9 cellular contexts compared by ENCODE assay signal in genomic region chr18:75205760-75206109, GRCh38. TPM values are rescaled to one million over a fixed set of nuclear protein-coding genes. Genes with fewer than 3 reads are reported as not detected.
A peak's percentile ranks its signal among the peaks of the same experiment; 100 is the strongest.
DNase-seq lines count a peak whose midpoint lies in the region; ATAC-seq and TF ChIP-seq lines count a peak whose summit lies in the region.
"Had no signal": no experiment of that assay in that cellular context is flagged by ENCODE, and none has a peak within 500 bp of the region (broad histone marks: within the 10 kb centered on the region; RNA-seq: fewer than 3 reads in every experiment).

No MANE protein-coding gene starts in this region.

- peak overlapping the region in 9 of 10 donors; percentile 66 to 86 (median 73) for H3K4me3 Mint-ChIP-seq in naive thymus-derived CD8-positive, alpha-beta T cell

- no peaks in the 10 kb centered on the region for H3K27me3 Mint-ChIP-seq in naive thymus-derived CD8-positive, alpha-beta T cell

- H3K79me2 ChIP-seq in GM23248 (ENCODE audit: insufficient read depth): peaks cover 76% of the 10 kb centered on the region

- no peak for TF ChIP-seq POLR2A in breast epithelium (IDR thresholded peaks at IDR 0.05)

- POLR2A ChIA-PET in naive thymus-derived CD8-positive, alpha-beta T cell (lab: Charles Lee): interaction anchor here (0.8 kb wide), 1 partner anchor 309 kb away, joined by 3 read pairs; no protein-coding TSS in a partner anchor

- H3K4me1 ChIP-seq in GM23248 (ENCODE audit: insufficient read depth) (peaks cover 36% of the 10 kb centered on the region), breast epithelium (no peaks in the 10 kb centered on the region)

- no peaks in the 10 kb centered on the region for H3K9me3 Mint-ChIP-seq in naive thymus-derived CD8-positive, alpha-beta T cell

- H3K4me1 Mint-ChIP-seq in naive thymus-derived CD8-positive, alpha-beta T cell: peaks cover 26 to 49% (median 38%) of the 10 kb centered on the region in 4 donors

- DNase-seq in AG09309 (ENCODE audit: low read depth) (no peak), GM23248 (no peak), breast epithelium (ENCODE audit: low spot score in 2 of 2) (no peak)
- no peak for DNase-seq in naive thymus-derived CD8-positive, alpha-beta T cell
- DNase-seq in stimulated activated CD4-positive, alpha-beta T cell treated with anti-CD3 and anti-CD28 coated beads, Interleukin-4, amount 100 ng/mL, for 4 hours: no peak
- DNase-seq in activated CD4-positive, alpha-beta T cell treated with anti-CD3 and anti-CD28 coated beads for 4 hours: no peak
- DNase-seq: activated effector memory CD4-positive, alpha-beta T cell treated with anti-CD3 and anti-CD28 coated beads, Interleukin-2, amount 50 U/mL, for 16 hours had no signal

- in situ Hi-C loops in GM23248 (cut with MboI): loop anchor here (25.0 kb wide), 1 partner anchor 543 kb away; no protein-coding TSS in a partner anchor

- H3K36me3 ChIP-seq in GM23248 (ENCODE audit: low read depth): no peaks in the 10 kb centered on the region
- H3K36me3 ChIP-seq in breast epithelium: no peaks in the 10 kb centered on the region

- no peak overlapping the region for H3K9ac ChIP-seq in GM23248

- intact Hi-C loops in breast epithelium (cut with DNase I; ENCODE audit: low total_unique reads): no loop called here

- ATAC-seq in naive thymus-derived CD8-positive, alpha-beta T cell: no peak
- no peak for ATAC-seq in HG03108 (IDR thresholded peaks at IDR 0.05; ENCODE audit: unreplicated experiment)
- ATAC-seq in HG03135 (IDR thresholded peaks at IDR 0.05; ENCODE audit: unreplicated experiment): no peak

- H3K4me3 ChIP-seq in AG09309 (ENCODE audit: control insufficient read depth, low read depth, low read length): peak overlapping the region; percentile 55; the same call in 1 of the 2 replicates
- H3K4me3 ChIP-seq in GM23248: 0 out of 2 replicates have a peak overlapping the region, but pooled peaks have one; percentile 10
- peak overlapping the region; percentile 43 to 61 (median 52) for H3K4me3 ChIP-seq in breast epithelium

- no peak overlapping the region for H3K27ac ChIP-seq in GM23248
- H3K27ac ChIP-seq in breast epithelium: no peak overlapping the region

- peak overlapping the region in 6 of 10 donors; percentile 38 to 98 (median 56) for H3K27ac Mint-ChIP-seq in naive thymus-derived CD8-positive, alpha-beta T cell

- TF ChIP-seq CTCF in AG09309 (IDR thresholded peaks at IDR 0.05; ENCODE audit: control insufficient read depth, insufficient read depth, low read depth, low read length, missing control alignments): no peak
- no peak for TF ChIP-seq CTCF in breast epithelium (IDR thresholded peaks at IDR 0.05)

- H2AFZ ChIP-seq in GM23248: no peak overlapping the region

- H3F3A ChIP-seq in GM23248 (ENCODE audit: insufficient read depth): peaks cover 28% of the 10 kb centered on the region; the same call in 1 of the 2 replicates

- H3K9me2 ChIP-seq in GM23248 (ENCODE audit: insufficient read depth): no peaks in the 10 kb centered on the region

- no peaks in the 10 kb centered on the region for H4K20me1 ChIP-seq in GM23248 (ENCODE audit: insufficient read depth)

- H3K27me3 ChIP-seq in GM23248 (replicated peaks; ENCODE audit: insufficient read depth): no peaks in the 10 kb centered on the region
- H3K27me3 ChIP-seq in breast epithelium: no peaks in the 10 kb centered on the region

- no peak overlapping the region for H3K4me2 ChIP-seq in GM23248 (ENCODE audit: unreplicated experiment)

- WGBS in GM23248 (ENCODE audit: low coverage in 1 of 2, low lambda C conversion rate in 2 of 2, missing lambda C conversion rate in 2 of 2), 2 experiments: 83 to 84% methylated on average over 7 to 9 of the region's 9 CpGs

- H3K9me3 ChIP-seq in GM23248 (ENCODE audit: low read depth): no peaks in the 10 kb centered on the region
- no peaks in the 10 kb centered on the region for H3K9me3 ChIP-seq in breast epithelium

- peaks cover 2 to 17% (median 4%) of the 10 kb centered on the region in 3 donors for H3K36me3 Mint-ChIP-seq in naive thymus-derived CD8-positive, alpha-beta T cell

RNA-seq across cellular contexts. Expression of gene PTGR3, which starts 3.2 kb away (rescaled TPM):
- total RNA-seq in GM23248 (2014; rRNA removed; shearing (Covaris generic)): 8.1 and 21.3 TPM in 2 replicates
- 8.8 and 10.2 TPM in 2 replicates for polyA plus RNA-seq in GM23248 (2016; fragmentation: Nextera tagmentation; extraction: Ambion mirVana)
- 10 to 100 TPM; 21.3 to 32.9 (median 22.9) TPM for total RNA-seq in breast epithelium
- 10 to 100 TPM; 34.7 to 35.1 TPM for total RNA-seq in naive thymus-derived CD8-positive, alpha-beta T cell
- polyA plus RNA-seq in naive thymus-derived CD8-positive, alpha-beta T cell: 10 to 100 TPM; 14.7 to 28.5 (median 19.6) TPM

RNA-seq across cellular contexts. Expression of gene TSHZ1, which starts 4.9 kb away (rescaled TPM):
- total RNA-seq in GM23248 (2014; rRNA removed; shearing (Covaris generic)): 4.4 and 5.9 TPM in 2 replicates
- polyA plus RNA-seq in GM23248 (2016; fragmentation: Nextera tagmentation; extraction: Ambion mirVana): 2.2 and 2.4 TPM in 2 replicates
- total RNA-seq in breast epithelium: 10 to 100 TPM; 12.3 to 18.3 (median 16.4) TPM
- 10 to 100 TPM; 32.8 to 33.6 TPM for total RNA-seq in naive thymus-derived CD8-positive, alpha-beta T cell
- 1 to 10 TPM; 2.8 to 7.1 (median 3.7) TPM for polyA plus RNA-seq in naive thymus-derived CD8-positive, alpha-beta T cell
